ENCODE assay signal across 1 cellular context in the genomic region with DNA sequence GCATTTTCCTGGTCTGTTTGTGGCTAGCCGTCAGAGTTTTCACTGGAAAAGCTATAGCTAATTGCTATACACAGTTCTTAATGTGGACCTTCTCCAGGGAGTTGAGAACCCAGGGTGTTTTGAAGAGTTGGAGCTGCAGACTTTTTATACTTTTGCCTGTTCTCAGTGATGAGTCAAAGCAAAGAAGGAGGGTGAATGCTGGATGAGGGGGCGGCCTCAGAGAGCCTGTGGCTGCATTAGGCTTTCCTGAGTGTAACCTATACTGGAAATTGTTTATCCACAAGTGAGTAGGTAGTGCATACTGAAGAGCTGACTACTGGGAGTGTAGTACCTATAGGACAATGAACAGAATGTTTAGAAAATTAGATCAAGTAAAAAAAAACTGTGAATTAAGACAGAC.
TF ChIP-seq lines count a peak whose summit lies in the region.

No MANE protein-coding gene starts in this region.

TF ChIP-seq in GM23338, 12 proteins besides CTCF, POLR2A, EP300 and RAD21:
- TF ChIP-seq POLR2AphosphoS5 (IDR thresholded peaks at IDR 0.05; ENCODE audit: low read depth) (no peak), NANOG (IDR thresholded peaks at IDR 0.05; ENCODE audit: borderline replicate concordance) (no peak)
